ENCODE assay signal across 1 cellular context in genomic region chr7:101103701-101104100, GRCh38. TPM values are rescaled to one million over a fixed set of nuclear protein-coding genes. Genes with fewer than 3 reads are reported as not detected.
"Had no signal": no experiment of that assay in that cellular context is flagged by ENCODE, and none has a peak within 500 bp of the region (broad histone marks: within the 10 kb centered on the region; RNA-seq: fewer than 3 reads in every experiment).

No MANE protein-coding gene starts in this region.

RNA-seq across cellular contexts. Expression of gene SERPINE1, which starts 23.2 kb away (rescaled TPM):
- total RNA-seq: T-helper 1 cell treated with Interleukin-12 subunit alpha and Interleukin-12 subunit beta and Interleukin-4 antibody, amounts not matched to agents 30 ng/mL and 1 ng/mL, for 36 hours had no signal
